In genomic region chr1:230236301-230236700, GRCh38 we compare ENCODE assay signal across 22 cellular contexts.
"Had no signal": no experiment of that assay in that cellular context is flagged by ENCODE, and none has a peak within 500 bp of the region (broad histone marks: within the 10 kb centered on the region; RNA-seq: fewer than 3 reads in every experiment).

No MANE protein-coding gene starts in this region.

- H3K4me1 ChIP-seq: right lobe of liver had no signal

- H3K27me3 ChIP-seq: heart left ventricle, right lobe of liver, thyroid gland had no signal

- H3K27ac Mint-ChIP-seq: dendritic cell treated with granulocyte-macrophage colony-stimulating factor and Interleukin-4, amounts not matched to agents 40 ng/mL and 50 ng/mL, for 4 days; naive thymus-derived CD4-positive, alpha-beta T cell; stimulated activated effector memory CD8-positive, alpha-beta T cell treated with anti-CD3 and anti-CD28 coated beads, Interleukin-12 subunit alpha, Interleukin-12 subunit beta, amount 100 ng/mL, for 72 hours; type B pancreatic cell had no signal

- FAIRE-seq: endothelial cell of umbilical vein had no signal

- H3K27me3 Mint-ChIP-seq: central memory CD8-positive, alpha-beta T cell; dendritic cell treated with granulocyte-macrophage colony-stimulating factor and Interleukin-4, amounts not matched to agents 40 ng/mL and 50 ng/mL, for 4 days; naive thymus-derived CD4-positive, alpha-beta T cell; stimulated activated naive CD8-positive, alpha-beta T cell treated with anti-CD3 and anti-CD28 coated beads, Interleukin-15, amount 100 ng/mL, for 72 hours; type B pancreatic cell had no signal

- H3K9me3 ChIP-seq: psoas muscle, right lobe of liver, thyroid gland had no signal

- H3K9me3 Mint-ChIP-seq: central memory CD8-positive, alpha-beta T cell; dendritic cell treated with granulocyte-macrophage colony-stimulating factor and Interleukin-4, amounts not matched to agents 40 ng/mL and 50 ng/mL, for 4 days; stimulated activated effector memory CD8-positive, alpha-beta T cell treated with anti-CD3 and anti-CD28 coated beads, Interleukin-12 subunit alpha, Interleukin-12 subunit beta, amount 100 ng/mL, for 72 hours; type B pancreatic cell had no signal

- DNase-seq: erythroblast; foreskin melanocyte; heart left ventricle; hippocampal formation; left colon; left ventricle myocardium superior; mesenchymal stem cell; naive thymus-derived CD4-positive, alpha-beta T cell; psoas muscle; retina; right lobe of liver; stimulated activated CD4-positive, alpha-beta T cell treated with anti-CD3 and anti-CD28 coated beads, Interleukin-4, amount 100 ng/mL, for 1 hour; stimulated activated CD8-positive, alpha-beta memory T cell treated with anti-CD3 and anti-CD28 coated beads, Interleukin-4, amount 100 ng/mL, for 48 hours; stimulated activated naive CD8-positive, alpha-beta T cell treated with anti-CD3 and anti-CD28 coated beads, Interleukin-15, amount 100 ng/mL, for 72 hours; thyroid gland had no signal

- H3K4me3 ChIP-seq: heart left ventricle, lung, psoas muscle, right lobe of liver, thyroid gland had no signal

- H3K27ac ChIP-seq: heart left ventricle, psoas muscle, right lobe of liver, thyroid gland had no signal

- ATAC-seq: naive thymus-derived CD4-positive, alpha-beta T cell; psoas muscle; right lobe of liver; stimulated activated effector memory CD8-positive, alpha-beta T cell treated with anti-CD3 and anti-CD28 coated beads, Interleukin-12 subunit alpha, Interleukin-12 subunit beta, amount 100 ng/mL, for 72 hours; stimulated activated naive CD8-positive, alpha-beta T cell treated with anti-CD3 and anti-CD28 coated beads, Interleukin-15, amount 100 ng/mL, for 72 hours had no signal

- H3K4me3 Mint-ChIP-seq: central memory CD8-positive, alpha-beta T cell; dendritic cell treated with granulocyte-macrophage colony-stimulating factor and Interleukin-4, amounts not matched to agents 40 ng/mL and 50 ng/mL, for 4 days; naive thymus-derived CD4-positive, alpha-beta T cell; neural crest cell; stimulated activated effector memory CD8-positive, alpha-beta T cell treated with anti-CD3 and anti-CD28 coated beads, Interleukin-12 subunit alpha, Interleukin-12 subunit beta, amount 100 ng/mL, for 72 hours; stimulated activated naive CD8-positive, alpha-beta T cell treated with anti-CD3 and anti-CD28 coated beads, Interleukin-15, amount 100 ng/mL, for 72 hours; type B pancreatic cell had no signal
